ENCODE assay signal across 27 cellular contexts in genomic region chr2:100178864-100179263, GRCh38. TPM values are rescaled to one million over a fixed set of nuclear protein-coding genes. Genes with fewer than 3 reads are reported as not detected.
"Had no signal": no experiment of that assay in that cellular context is flagged by ENCODE, and none has a peak within 500 bp of the region (broad histone marks: within the 10 kb centered on the region; RNA-seq: fewer than 3 reads in every experiment).

No MANE protein-coding gene starts in this region.

- DNase-seq: activated CD4-positive, alpha-beta memory T cell treated with anti-CD3 and anti-CD28 coated beads for 36 hours; activated CD4-positive, alpha-beta T cell treated with anti-CD3 and anti-CD28 coated beads, Interleukin-2, amount 10 ng/mL, durations not matched to agents 24 days and 14 days; activated CD4-positive, CD25-positive, alpha-beta regulatory T cell treated with anti-CD3 and anti-CD28 coated beads, Interleukin-2, amount 50 U/mL, for 72 hours; activated CD8-positive, alpha-beta memory T cell treated with anti-CD3 and anti-CD28 coated beads, Interleukin-2, amount 50 U/mL, for 4 hours; activated effector memory CD4-positive, alpha-beta T cell treated with anti-CD3 and anti-CD28 coated beads, Interleukin-2, amount 50 U/mL, for 16 hours; activated naive CD4-positive, alpha-beta T cell treated with anti-CD3 and anti-CD28 coated beads for 36 hours; activated naive CD8-positive, alpha-beta T cell treated with anti-CD3 and anti-CD28 coated beads for 36 hours; activated T-cell treated with anti-CD3 and anti-CD28 coated beads, Interleukin-2, amount 50 U/mL, for 1 hour; dorsolateral prefrontal cortex; head of caudate nucleus; hippocampal formation; naive B cell; nucleus accumbens; right cardiac atrium; stimulated activated CD4-positive, alpha-beta T cell treated with anti-CD3 and anti-CD28 coated beads, Interleukin-15, amount 100 ng/mL, for 24 hours; stimulated activated CD4-positive, alpha-beta T cell treated with anti-CD3 and anti-CD28 coated beads, Interleukin-2, amount 100 ng/mL, for 24 hours; stimulated activated naive CD4-positive, alpha-beta T cell treated with Interleukin-2 at 50 U/mL for 16 hours; T1000; transverse colon had no signal

- H3K4me3 ChIP-seq: ascending aorta, cardiac muscle cell, coronary artery, dorsolateral prefrontal cortex, transverse colon had no signal

- H3K36me3 Mint-ChIP-seq: activated CD4-positive, alpha-beta memory T cell treated with anti-CD3 and anti-CD28 coated beads for 36 hours; activated naive CD8-positive, alpha-beta T cell treated with anti-CD3 and anti-CD28 coated beads for 36 hours; brain; mesothelial cell of epicardium; naive B cell had no signal

- H3K27ac Mint-ChIP-seq: activated CD4-positive, alpha-beta memory T cell treated with anti-CD3 and anti-CD28 coated beads for 36 hours; activated CD4-positive, alpha-beta T cell treated with anti-CD3 and anti-CD28 coated beads, Interleukin-2, amount 10 ng/mL, durations not matched to agents 24 days and 14 days; activated naive CD4-positive, alpha-beta T cell treated with anti-CD3 and anti-CD28 coated beads for 36 hours; activated naive CD8-positive, alpha-beta T cell treated with anti-CD3 and anti-CD28 coated beads for 36 hours; activated T-helper 1 cell treated with anti-CD3 and anti-CD28 coated beads, Interleukin-12 subunit alpha, Interleukin-12 subunit beta, Interleukin-2, Interleukin-4 antibody, amounts not matched to agents 30 ng/mL and 10 ng/mL and 1 ng/mL, durations not matched to agents 14 hours and 24 hours and 36 hours; brain; mesothelial cell of epicardium had no signal

- H3K36me3 ChIP-seq: ascending aorta, cardiac muscle cell, transverse colon had no signal

- H3K4me1 ChIP-seq: ascending aorta, transverse colon had no signal

- FAIRE-seq: kidney had no signal

- H3K27ac ChIP-seq: ascending aorta, cardiac muscle cell, coronary artery, dorsolateral prefrontal cortex, transverse colon had no signal

- H3K27me3 Mint-ChIP-seq: activated naive CD8-positive, alpha-beta T cell treated with anti-CD3 and anti-CD28 coated beads for 36 hours; brain; naive B cell had no signal

- H3K9me3 Mint-ChIP-seq: activated CD4-positive, alpha-beta memory T cell treated with anti-CD3 and anti-CD28 coated beads for 36 hours; activated CD4-positive, alpha-beta T cell treated with anti-CD3 and anti-CD28 coated beads, Interleukin-2, amount 10 ng/mL, durations not matched to agents 24 days and 14 days; activated naive CD4-positive, alpha-beta T cell treated with anti-CD3 and anti-CD28 coated beads for 36 hours; activated naive CD8-positive, alpha-beta T cell treated with anti-CD3 and anti-CD28 coated beads for 36 hours; activated T-helper 1 cell treated with anti-CD3 and anti-CD28 coated beads, Interleukin-12 subunit alpha, Interleukin-12 subunit beta, Interleukin-2, Interleukin-4 antibody, amounts not matched to agents 30 ng/mL and 10 ng/mL and 1 ng/mL, durations not matched to agents 14 hours and 24 hours and 36 hours; mesothelial cell of epicardium; naive B cell had no signal

- H3K4me1 Mint-ChIP-seq: activated CD4-positive, alpha-beta T cell treated with anti-CD3 and anti-CD28 coated beads, Interleukin-2, amount 10 ng/mL, durations not matched to agents 24 days and 14 days; activated naive CD8-positive, alpha-beta T cell treated with anti-CD3 and anti-CD28 coated beads for 36 hours had no signal

- H3K27me3 ChIP-seq: ascending aorta, cardiac muscle cell, dorsolateral prefrontal cortex, transverse colon had no signal

- H3K4me3 Mint-ChIP-seq: activated CD4-positive, alpha-beta memory T cell treated with anti-CD3 and anti-CD28 coated beads for 36 hours; activated CD4-positive, alpha-beta T cell treated with anti-CD3 and anti-CD28 coated beads, Interleukin-2, amount 10 ng/mL, durations not matched to agents 24 days and 14 days; activated naive CD4-positive, alpha-beta T cell treated with anti-CD3 and anti-CD28 coated beads for 36 hours; activated naive CD8-positive, alpha-beta T cell treated with anti-CD3 and anti-CD28 coated beads for 36 hours; activated T-helper 1 cell treated with anti-CD3 and anti-CD28 coated beads, Interleukin-12 subunit alpha, Interleukin-12 subunit beta, Interleukin-2, Interleukin-4 antibody, amounts not matched to agents 30 ng/mL and 10 ng/mL and 1 ng/mL, durations not matched to agents 14 hours and 24 hours and 36 hours; brain; mesothelial cell of epicardium had no signal

- H3K9me3 ChIP-seq: ascending aorta, transverse colon had no signal

RNA-seq across cellular contexts. Expression of gene AFF3, which starts 36.5 kb away (rescaled TPM):
- total RNA-seq: pulmonary artery endothelial cell had no signal
